Comparison of ENCODE assay signal across 8 cellular contexts in the genomic region with DNA sequence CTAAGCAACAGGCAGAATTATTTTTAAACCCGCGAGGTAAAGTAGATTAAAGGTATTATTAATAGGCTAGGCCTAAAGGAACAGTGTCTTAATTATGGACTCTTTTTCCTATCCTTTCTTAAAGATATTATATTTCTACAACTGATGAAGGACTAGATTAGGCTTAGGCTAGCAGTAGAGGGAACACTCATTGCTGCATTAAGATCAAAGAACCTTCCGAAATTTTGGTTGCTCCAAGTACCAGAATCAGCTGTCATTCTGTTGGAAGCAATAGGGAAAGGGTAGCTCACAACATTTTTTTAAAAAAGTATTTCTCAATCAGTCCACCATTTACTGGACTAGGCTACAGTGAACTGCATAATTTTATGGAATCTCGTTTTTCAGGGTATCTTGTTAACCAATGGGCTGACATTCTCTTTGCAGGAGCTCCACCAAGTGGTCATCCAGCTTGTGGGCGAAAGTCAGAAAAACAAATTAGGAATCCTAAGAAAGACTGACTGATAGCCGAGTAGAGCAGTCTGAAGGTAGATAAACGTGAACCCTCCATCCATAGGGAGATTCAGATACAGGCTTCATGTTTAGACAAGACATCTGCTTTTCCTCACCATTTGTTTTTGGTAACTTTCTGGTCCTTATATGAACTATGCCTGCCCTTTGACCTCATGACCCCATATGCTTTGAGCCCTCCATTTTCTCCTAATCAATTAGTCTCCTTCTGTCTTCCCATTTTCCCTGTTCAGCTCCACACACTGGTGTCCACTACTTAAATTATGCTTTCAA.
DNase-seq lines count a peak whose midpoint lies in the region; ATAC-seq, FAIRE-seq and TF ChIP-seq lines count a peak whose summit lies in the region.

No MANE protein-coding gene starts in this region.

- H3K27me3 Mint-ChIP-seq in IgD-negative memory B cell, result peaks cover 4% of the 10 kb centered on the region
- no peaks in the 10 kb centered on the region for H3K27me3 Mint-ChIP-seq in stimulated activated memory B cell treated with anti-CD40 and anti-IgM and Interleukin-4, amounts not matched to agents 10 μg/mL and 1 μg/mL and 100 μg/mL, for 72 hours

- H3K9me3 ChIP-seq in SJSA1 (replicated peaks), result no peaks in the 10 kb centered on the region

- TF ChIP-seq POLR2A in GM12892 (IDR thresholded peaks at IDR 0.05; ENCODE audit: low read depth, low read length), result no peak

- H3K27ac Mint-ChIP-seq in IgD-negative memory B cell, result peak overlapping the region; percentile 83 to 95 (median 93)
- H3K27ac Mint-ChIP-seq in stimulated activated memory B cell treated with anti-CD40 and anti-IgM and Interleukin-4, amounts not matched to agents 10 μg/mL and 1 μg/mL and 100 μg/mL, for 72 hours, result peak overlapping the region; percentile 80

- H3K27ac ChIP-seq in SJSA1, result peak overlapping the region; percentile 23; the same call in 1 of the 2 replicates

- H3K4me1 ChIP-seq in SJSA1 (replicated peaks), result peaks cover 6% of the 10 kb centered on the region

- no peaks in the 10 kb centered on the region for H3K9me3 Mint-ChIP-seq in IgD-negative memory B cell
- no peaks in the 10 kb centered on the region for H3K9me3 Mint-ChIP-seq in stimulated activated memory B cell treated with anti-CD40 and anti-IgM and Interleukin-4, amounts not matched to agents 10 μg/mL and 1 μg/mL and 100 μg/mL, for 72 hours

- peak overlapping the region; percentile 59 to 95 (median 80) for H3K4me3 Mint-ChIP-seq in IgD-negative memory B cell
- peak overlapping the region; percentile 80 for H3K4me3 Mint-ChIP-seq in stimulated activated memory B cell treated with anti-CD40 and anti-IgM and Interleukin-4, amounts not matched to agents 10 μg/mL and 1 μg/mL and 100 μg/mL, for 72 hours

- H3K36me3 Mint-ChIP-seq in IgD-negative memory B cell, result no peaks in the 10 kb centered on the region
- no peaks in the 10 kb centered on the region for H3K36me3 Mint-ChIP-seq in stimulated activated memory B cell treated with anti-CD40 and anti-IgM and Interleukin-4, amounts not matched to agents 10 μg/mL and 1 μg/mL and 100 μg/mL, for 72 hours

- FAIRE-seq in GM12892 (lab: Jason Lieb, UNC), result no peak

- peak; percentile 36 for ATAC-seq in GM21528 (IDR thresholded peaks at IDR 0.05; ENCODE audit: low FRiP score, unreplicated experiment)
- ATAC-seq in stimulated activated memory B cell treated with anti-CD40 and anti-IgM and Interleukin-4, amounts not matched to agents 10 μg/mL and 1 μg/mL and 100 μg/mL, for 72 hours, result peak; percentile 57

- peaks cover 60 to 74% (median 72%) of the 10 kb centered on the region in 3 donors for H3K4me1 Mint-ChIP-seq in IgD-negative memory B cell
- peaks cover 78% of the 10 kb centered on the region for H3K4me1 Mint-ChIP-seq in stimulated activated memory B cell treated with anti-CD40 and anti-IgM and Interleukin-4, amounts not matched to agents 10 μg/mL and 1 μg/mL and 100 μg/mL, for 72 hours

- H3K36me3 ChIP-seq in SJSA1, result no peaks in the 10 kb centered on the region

- no peaks in the 10 kb centered on the region for H3K27me3 ChIP-seq in SJSA1 (replicated peaks)

- DNase-seq in GDM1 (lab: John Stamatoyannopoulos, UW), result peak; percentile 51
- peak; percentile 65 to 74 for DNase-seq in SJSA1 (ENCODE audit: low read depth in 1 of 2, low spot score in 2 of 2)
- peak; percentile 62 for DNase-seq in cerebellum (ENCODE audit: low spot score)
- peak; percentile 70 for DNase-seq in kidney glomerular epithelial cell (lab: John Stamatoyannopoulos, UW)
- no peak for DNase-seq in GM12892 (ENCODE audit: insufficient read length)

- H3K4me3 ChIP-seq in SJSA1, result peak overlapping the region; percentile 34
